Comparison of ENCODE assay signal across 1 cellular context in genomic region chr5:159339451-159339850, GRCh38.
TF ChIP-seq lines count a peak whose summit lies in the region.

No MANE protein-coding gene starts in this region.

TF ChIP-seq in SK-N-SH treated with all-trans-retinoic acid at 6 μM for 48 hours, 23 proteins besides CTCF, POLR2A, EP300 and RAD21 (continued from another document):
- no peak for TF ChIP-seq TSHZ2 (CRISPR knock-in tag; IDR thresholded peaks at IDR 0.05)
- no peak for TF ChIP-seq BACH2 (CRISPR knock-in tag; IDR thresholded peaks at IDR 0.05; ENCODE audit: borderline replicate concordance)
